In genomic region chr2:38474833-38475566, GRCh38 we compare ENCODE assay signal across 1 cellular context.
TF ChIP-seq lines count a peak whose summit lies in the region.

No MANE protein-coding gene starts in this region.

TF ChIP-seq in GM12878, 131 proteins besides CTCF, POLR2A, EP300 and RAD21 (continued from another document):
- TF ChIP-seq ZNF207 (IDR thresholded peaks at IDR 0.05; ENCODE audit: borderline replicate concordance): no peak
- no peak for TF ChIP-seq CEBPB (IDR thresholded peaks at IDR 0.05; ENCODE audit: borderline replicate concordance in 1 of 2, low read depth in 2 of 2, low read length in 2 of 2)
- TF ChIP-seq TARDBP (IDR thresholded peaks at IDR 0.05; ENCODE audit: borderline replicate concordance): no peak
- TF ChIP-seq ESRRA (IDR thresholded peaks at IDR 0.05; ENCODE audit: low read length): no peak
- TF ChIP-seq JUNB (IDR thresholded peaks at IDR 0.05): peak; percentile 40
- TF ChIP-seq, protein P1, sequence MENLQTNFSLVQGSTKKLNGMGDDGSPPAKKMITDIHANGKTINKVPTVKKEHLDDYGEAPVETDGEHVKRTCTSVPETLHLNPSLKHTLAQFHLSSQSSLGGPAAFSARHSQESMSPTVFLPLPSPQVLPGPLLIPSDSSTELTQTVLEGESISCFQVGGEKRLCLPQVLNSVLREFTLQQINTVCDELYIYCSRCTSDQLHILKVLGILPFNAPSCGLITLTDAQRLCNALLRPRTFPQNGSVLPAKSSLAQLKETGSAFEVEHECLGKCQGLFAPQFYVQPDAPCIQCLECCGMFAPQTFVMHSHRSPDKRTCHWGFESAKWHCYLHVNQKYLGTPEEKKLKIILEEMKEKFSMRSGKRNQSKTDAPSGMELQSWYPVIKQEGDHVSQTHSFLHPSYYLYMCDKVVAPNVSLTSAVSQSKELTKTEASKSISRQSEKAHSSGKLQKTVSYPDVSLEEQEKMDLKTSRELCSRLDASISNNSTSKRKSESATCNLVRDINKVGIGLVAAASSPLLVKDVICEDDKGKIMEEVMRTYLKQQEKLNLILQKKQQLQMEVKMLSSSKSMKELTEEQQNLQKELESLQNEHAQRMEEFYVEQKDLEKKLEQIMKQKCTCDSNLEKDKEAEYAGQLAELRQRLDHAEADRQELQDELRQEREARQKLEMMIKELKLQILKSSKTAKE (IDR thresholded peaks at IDR 0.05; ENCODE audit: low read depth, poor library complexity, severe bottlenecking): no peak
- no peak for TF ChIP-seq POLR2AphosphoS2 (IDR thresholded peaks at IDR 0.05; ENCODE audit: low read depth, low read length)
- TF ChIP-seq PBX3 (IDR thresholded peaks at IDR 0.05; ENCODE audit: insufficient replicate concordance, low read depth, low read length): no peak
- no peak for TF ChIP-seq DPF2 (IDR thresholded peaks at IDR 0.05)
- TF ChIP-seq NFIC (IDR thresholded peaks at IDR 0.05; ENCODE audit: low read depth, low read length): no peak
- no peak for TF ChIP-seq NR2C1 (IDR thresholded peaks at IDR 0.05)
- no peak for TF ChIP-seq TBL1XR1 (IDR thresholded peaks at IDR 0.05; ENCODE audit: low read depth, low read length)
